8 cellular contexts compared by ENCODE assay signal in the genomic region with DNA sequence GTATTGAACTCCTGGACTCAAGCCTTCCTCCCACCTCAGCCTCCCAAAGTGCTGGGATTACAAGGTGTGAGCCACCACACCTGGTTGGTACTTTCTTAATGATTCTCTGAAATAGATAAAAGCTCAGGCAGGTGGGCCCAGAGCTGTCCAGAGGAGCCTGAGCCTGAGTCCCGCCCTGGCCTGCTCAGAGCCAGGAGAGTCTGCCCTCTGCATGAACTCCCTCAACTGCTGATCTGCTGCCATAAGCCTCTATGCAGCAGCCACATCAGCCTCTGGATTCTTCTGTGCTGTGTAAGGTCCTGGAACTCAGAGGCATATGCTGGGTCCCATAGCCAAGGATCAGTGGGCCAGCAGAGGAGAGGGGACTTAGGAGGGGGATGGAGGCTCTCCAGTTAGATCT. TPM values are rescaled to one million over a fixed set of nuclear protein-coding genes. Genes with fewer than 3 reads are reported as not detected.
DNase-seq lines count a peak whose midpoint lies in the region; ATAC-seq and TF ChIP-seq lines count a peak whose summit lies in the region.

No MANE protein-coding gene starts in this region.

- H3K27ac ChIP-seq in BLaER1 (0 out of 2 replicates have a peak overlapping the region, but pooled peaks have one; percentile 10), epithelial cell of prostate (peak overlapping the region; percentile 15), endodermal cell (ENCODE audit: low read depth, low read length) (no peak overlapping the region)

- peaks cover 98% of the 10 kb centered on the region for H3K4me1 ChIP-seq in BLaER1
- H3K4me1 ChIP-seq in endodermal cell (ENCODE audit: control insufficient read depth, insufficient read depth, low read length): peaks cover 8% of the 10 kb centered on the region

- no peak for TF ChIP-seq CTCF in endodermal cell (conservative IDR thresholded peaks at IDR 0.05)

- 86 to 92% methylated on average over 1 of the region's 1 CpG for WGBS in endodermal cell (ENCODE audit: insufficient coverage in 1 of 2, insufficient read length in 1 of 2), 2 experiments

- no peaks in the 10 kb centered on the region for H3K36me3 ChIP-seq in BLaER1
- H3K36me3 ChIP-seq in endodermal cell (ENCODE audit: control insufficient read depth, insufficient read depth, low read length): no peaks in the 10 kb centered on the region

- H3K27me3 ChIP-seq in BLaER1: no peaks in the 10 kb centered on the region
- H3K27me3 ChIP-seq in endodermal cell (ENCODE audit: control insufficient read depth, insufficient read depth, low read length, poor library complexity, severe bottlenecking): no peaks in the 10 kb centered on the region

- H3K4me3 ChIP-seq in BLaER1 (no peak overlapping the region), endodermal cell (ENCODE audit: low read length) (no peak overlapping the region)

- H4K20me1 ChIP-seq in BLaER1: no peaks in the 10 kb centered on the region

- H3K9me3 Mint-ChIP-seq in endodermal cell: no peaks in the 10 kb centered on the region

- no peak overlapping the region for H3K4me3 Mint-ChIP-seq in endodermal cell

- peaks cover 33% of the 10 kb centered on the region for H3K4me1 Mint-ChIP-seq in endodermal cell

- H3K9ac ChIP-seq in BLaER1 (no peak overlapping the region), endodermal cell (ENCODE audit: extremely low read depth, low read length, poor library complexity, severe bottlenecking) (no peak overlapping the region)

- H3K27me3 Mint-ChIP-seq in endodermal cell (ENCODE audit: insufficient read depth): no peaks in the 10 kb centered on the region

- peak overlapping the region; percentile 96 for H3K4me2 ChIP-seq in BLaER1

- ATAC-seq in HG02798 (IDR thresholded peaks at IDR 0.05; ENCODE audit: poor library complexity, unreplicated experiment): no peak

- no peaks in the 10 kb centered on the region for H3K36me3 Mint-ChIP-seq in endodermal cell (ENCODE audit: low read depth)

- H3K27ac Mint-ChIP-seq in endodermal cell: no peak overlapping the region

- DNase-seq in RPMI8226 (peak; percentile 72), epithelial cell of prostate (ENCODE audit: low read depth, low spot score) (no peak), non-pigmented ciliary epithelial cell (ENCODE audit: low read depth) (peak; percentile 79), endodermal cell (no peak), SIG-M5 (lab: John Stamatoyannopoulos, UW) (no peak), GM19238 (ENCODE audit: insufficient read length, low spot score) (no peak)

- no peaks in the 10 kb centered on the region for H3K9me3 ChIP-seq in BLaER1
- H3K9me3 ChIP-seq in endodermal cell (ENCODE audit: control insufficient read depth, low read length): no peaks in the 10 kb centered on the region

RNA-seq across cellular contexts. Expression of gene DDIT4, which starts 23.1 kb away (rescaled TPM):
- 10 to 100 TPM; 20.5 to 30.2 TPM for total RNA-seq in endodermal cell
- 178 TPM for polyA plus RNA-seq in endodermal cell (2013, experiment 1 of 2)
- 119 TPM for polyA plus RNA-seq in endodermal cell (2013, experiment 2 of 2)

RNA-seq across cellular contexts. Expression of gene ASCC1, which starts 34.6 kb away (rescaled TPM):
- total RNA-seq in endodermal cell: 10 to 100 TPM; 29.2 to 34.0 TPM
- 38.9 TPM for polyA plus RNA-seq in endodermal cell (2013, experiment 1 of 2)
- 35.4 TPM for polyA plus RNA-seq in endodermal cell (2013, experiment 2 of 2)

RNA-seq across cellular contexts. Expression of gene ANAPC16, which starts 34.9 kb away (rescaled TPM):
- 10 to 100 TPM; 57.4 to 68.4 TPM for total RNA-seq in endodermal cell
- polyA plus RNA-seq in endodermal cell (2013, experiment 1 of 2): 65.8 TPM
- polyA plus RNA-seq in endodermal cell (2013, experiment 2 of 2): 69.7 TPM

Comparison
In these comparisons a context has a peak if more than half of its experiments do, and no peak if none do; other contexts are left out.
1. DNase-seq: peak in RPMI8226 (single experiment) and non-pigmented ciliary epithelial cell (single experiment); none in epithelial cell of prostate (single experiment), endodermal cell (single experiment), SIG-M5 (single experiment) and GM19238 (single experiment).